In the genomic region with DNA sequence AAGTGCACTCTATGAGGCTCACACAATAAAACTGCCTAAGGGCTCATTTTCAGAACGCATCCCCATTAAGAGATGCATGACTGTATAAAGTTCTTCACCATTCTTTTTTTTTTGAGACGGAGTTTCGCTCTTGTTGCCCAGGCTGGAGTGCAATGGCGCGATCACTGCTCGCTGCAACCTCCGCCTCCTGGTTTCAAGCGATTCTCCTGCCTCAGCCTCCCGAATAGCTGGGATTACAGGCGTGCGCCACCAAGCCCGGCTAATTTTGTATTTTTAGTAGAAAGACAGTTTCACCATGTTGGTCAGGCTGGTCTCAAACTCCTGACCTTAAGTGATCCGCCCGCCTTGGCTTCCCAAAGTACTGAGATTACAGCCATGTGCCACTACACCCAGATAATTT, we compare ENCODE assay signal across 7 cellular contexts. TPM values are rescaled to one million over a fixed set of nuclear protein-coding genes. Genes with fewer than 3 reads are reported as not detected.
DNase-seq lines count a peak whose midpoint lies in the region; ATAC-seq, FAIRE-seq and TF ChIP-seq lines count a peak whose summit lies in the region.
"Not testable (repeated sequence)": the region's sequence is repeated elsewhere in the genome, so short reads cannot be mapped to it uniquely, and the experiment has no call there.

No MANE protein-coding gene starts in this region.

- H3K4me3 ChIP-seq in Karpas-422 (ENCODE audit: low read length): peak overlapping the region; percentile 77
- not testable (repeated sequence) for H3K4me3 ChIP-seq in effector memory CD4-positive, alpha-beta T cell (ENCODE audit: insufficient read depth, low read depth, low read length, poor library complexity, severe bottlenecking)
- peak overlapping the region in 2 of 3 experiments; percentile 86 to 99; a peak in 3 of 6 replicates for H3K4me3 ChIP-seq in HepG2 (replicated peaks in 1 of 3; ENCODE audit: insufficient read depth in 1 of 3, low read depth in 2 of 3, low read length in 3 of 3)

- H3K27me3 Mint-ChIP-seq in Calu3 (ENCODE audit: unreplicated experiment); T-helper 17 cell; activated naive CD4-positive, alpha-beta T cell treated with anti-CD3 and anti-CD28 coated beads for 36 hours (ENCODE audit: low read depth); osteocyte (ENCODE audit: unreplicated experiment): not testable (repeated sequence)

- in situ Hi-C loops in HepG2 (cut with HindIII; ENCODE audit: extremely low pct_ligation_motif_present, low pct_unique_long_range_greater_than_20kb): not testable (repeated sequence)

- H4K20me1 ChIP-seq in Karpas-422 (ENCODE audit: insufficient read depth, low read depth, low read length); HepG2 (ENCODE audit: insufficient read depth, low read length): not testable (repeated sequence)

- H3K27ac Mint-ChIP-seq in Calu3 (ENCODE audit: unreplicated experiment): peak overlapping the region; percentile 88
- H3K27ac Mint-ChIP-seq in T-helper 17 cell: peak overlapping the region; percentile 97
- peak overlapping the region; percentile 98 for H3K27ac Mint-ChIP-seq in activated naive CD4-positive, alpha-beta T cell treated with anti-CD3 and anti-CD28 coated beads for 36 hours
- H3K27ac Mint-ChIP-seq in osteocyte (ENCODE audit: unreplicated experiment): peak overlapping the region; percentile 70

- H3K79me2 ChIP-seq in Karpas-422 (ENCODE audit: low read length) (peaks cover 22% of the 10 kb centered on the region), HepG2 (ENCODE audit: insufficient read depth, low read length) (peaks cover 18% of the 10 kb centered on the region)

- 96% methylated on average over 14 of the region's 14 CpGs for WGBS in HepG2 (ENCODE audit: low lambda C conversion rate)

- not testable (repeated sequence) for H3K9me2 ChIP-seq in Karpas-422 (replicated peaks; ENCODE audit: insufficient read depth, low read length)

- not testable (repeated sequence) for H2AFZ ChIP-seq in Karpas-422 (ENCODE audit: low read length); HepG2 (ENCODE audit: low read length)

- not testable (repeated sequence) for H3K27me3 ChIP-seq in Karpas-422 (ENCODE audit: low read length); effector memory CD4-positive, alpha-beta T cell (replicated peaks; ENCODE audit: control insufficient read depth, insufficient read depth, low read length, poor library complexity, severe bottlenecking); HepG2 (ENCODE audit: control insufficient read depth in 1 of 2, insufficient read depth in 2 of 2, low read length in 2 of 2)

- not testable (repeated sequence) for H3K9me3 ChIP-seq in Karpas-422 (ENCODE audit: low read length); T-helper 17 cell (ENCODE audit: control insufficient read depth, low read length, poor library complexity, severe bottlenecking); effector memory CD4-positive, alpha-beta T cell (ENCODE audit: control insufficient read depth, low read length); HepG2 (ENCODE audit: low read length)

- peak overlapping the region; percentile 76 for H3K4me2 ChIP-seq in Karpas-422 (ENCODE audit: low read depth, low read length, poor library complexity, severe bottlenecking)
- peak overlapping the region; percentile 87 for H3K4me2 ChIP-seq in HepG2 (ENCODE audit: low read depth, low read length)

- not testable (repeated sequence) for H3K36me3 ChIP-seq in Karpas-422 (ENCODE audit: insufficient read depth, low read length); effector memory CD4-positive, alpha-beta T cell (ENCODE audit: control insufficient read depth, insufficient read depth, low read length); HepG2 (replicated peaks in 1 of 2; ENCODE audit: control insufficient read depth in 1 of 2, insufficient read depth in 2 of 2, low read length in 2 of 2)

- H3K4me1 Mint-ChIP-seq in Calu3 (ENCODE audit: low read depth, unreplicated experiment): peaks cover 13% of the 10 kb centered on the region
- H3K4me1 Mint-ChIP-seq in T-helper 17 cell: peaks cover 20% of the 10 kb centered on the region
- H3K4me1 Mint-ChIP-seq in activated naive CD4-positive, alpha-beta T cell treated with anti-CD3 and anti-CD28 coated beads for 36 hours (ENCODE audit: low read depth): peaks cover 16% of the 10 kb centered on the region
- peaks cover 17% of the 10 kb centered on the region for H3K4me1 Mint-ChIP-seq in osteocyte (ENCODE audit: unreplicated experiment)

- FAIRE-seq in HepG2 (lab: Jason Lieb, UNC): not testable (repeated sequence)

- CTCF ChIA-PET in Calu3 (lab: Charles Lee): not testable (repeated sequence)
- CTCF ChIA-PET in activated naive CD4-positive, alpha-beta T cell treated with anti-CD3 and anti-CD28 coated beads for 36 hours (lab: Charles Lee): interaction anchor here (0.7 kb wide), 1 partner anchor 8 kb away, joined by 3 read pairs; no protein-coding TSS in a partner anchor
- CTCF ChIA-PET in HepG2 (lab: Yijun Ruan, JAX; ENCODE audit: low intra/inter-chr PET ratio, low total read pairs): interaction anchor here (1.0 kb wide), 1 partner anchor 19 kb away, joined by 5 read pairs; no protein-coding TSS in a partner anchor

- BruUV-seq in Calu3 (replicated peaks; lab: Mats Ljungman, UMichigan); HepG2 (replicated peaks; lab: Mats Ljungman, UMichigan): not testable (repeated sequence)

- H3K4me1 ChIP-seq in Karpas-422 (ENCODE audit: low read length) (peaks cover 21% of the 10 kb centered on the region), HepG2 (ENCODE audit: insufficient read depth, low read length) (peaks cover 30% of the 10 kb centered on the region)
- H3K4me1 ChIP-seq in effector memory CD4-positive, alpha-beta T cell (ENCODE audit: control insufficient read depth, insufficient read depth, low read length, poor library complexity, severe bottlenecking): peaks cover 20% of the 10 kb centered on the region

- not testable (repeated sequence) for H3K27ac ChIP-seq in Karpas-422 (ENCODE audit: low read length); HepG2 (ENCODE audit: extremely low read length, insufficient read depth, low read length)
- peak overlapping the region; percentile 8 for H3K27ac ChIP-seq in effector memory CD4-positive, alpha-beta T cell (ENCODE audit: insufficient read depth, low read length, poor library complexity, severe bottlenecking)

- H3K9ac ChIP-seq in Karpas-422 (ENCODE audit: low read length): peak overlapping the region; percentile 100
- H3K9ac ChIP-seq in HepG2 (ENCODE audit: insufficient read depth, low read depth, low read length): peak overlapping the region; percentile 99; the same call in 1 of the 2 replicates

- H3K9me3 Mint-ChIP-seq in Calu3 (ENCODE audit: low read depth, unreplicated experiment); activated naive CD4-positive, alpha-beta T cell treated with anti-CD3 and anti-CD28 coated beads for 36 hours; osteocyte (ENCODE audit: unreplicated experiment): not testable (repeated sequence)

- not testable (repeated sequence) for TF ChIP-seq CTCF in Calu3 (IDR thresholded peaks at IDR 0.05; ENCODE audit: unreplicated experiment); HepG2 (CRISPR knock-in tag; IDR thresholded peaks at IDR 0.05); osteocyte (IDR thresholded peaks at IDR 0.05)

- peaks cover 44% of the 10 kb centered on the region for H3K36me3 Mint-ChIP-seq in Calu3 (ENCODE audit: insufficient read depth, unreplicated experiment)
- H3K36me3 Mint-ChIP-seq in T-helper 17 cell (ENCODE audit: low read depth): not testable (repeated sequence)
- peaks cover 14% of the 10 kb centered on the region for H3K36me3 Mint-ChIP-seq in activated naive CD4-positive, alpha-beta T cell treated with anti-CD3 and anti-CD28 coated beads for 36 hours (ENCODE audit: low read depth)
- H3K36me3 Mint-ChIP-seq in osteocyte (ENCODE audit: unreplicated experiment): peaks cover 11% of the 10 kb centered on the region

- peak overlapping the region; percentile 99 for H3K4me3 Mint-ChIP-seq in Calu3 (ENCODE audit: low read depth, unreplicated experiment)
- H3K4me3 Mint-ChIP-seq in T-helper 17 cell: peak overlapping the region; percentile 98
- H3K4me3 Mint-ChIP-seq in activated naive CD4-positive, alpha-beta T cell treated with anti-CD3 and anti-CD28 coated beads for 36 hours: peak overlapping the region; percentile 99
- H3K4me3 Mint-ChIP-seq in osteocyte (ENCODE audit: unreplicated experiment): not testable (repeated sequence)

- POLR2A ChIA-PET in HepG2 (lab: Yijun Ruan, JAX): interaction anchor here (2.4 to 4.3 kb wide), 3 partner anchors 41 to 412 kb away, joined by 6 to 72 read pairs (median 14); a partner anchor contains a TSS

- TF ChIP-seq EP300 in HepG2 (IDR thresholded peaks at IDR 0.05; ENCODE audit: low read depth in 2 of 2, low read length in 2 of 2); HepG2 (CRISPR knock-in tag; IDR thresholded peaks at IDR 0.05; ENCODE audit: borderline replicate concordance): not testable (repeated sequence)

- TF ChIP-seq RAD21 in HepG2 (CRISPR knock-in tag; IDR thresholded peaks at IDR 0.05): not testable (repeated sequence)

- not testable (repeated sequence) for ATAC-seq in T-helper 17 cell, HepG2

- not testable (repeated sequence) for DNase-seq in Calu3; Karpas-422; T-helper 17 cell; activated naive CD4-positive, alpha-beta T cell treated with anti-CD3 and anti-CD28 coated beads for 36 hours; effector memory CD4-positive, alpha-beta T cell; HepG2 (ENCODE audit: low spot score); osteocyte (ENCODE audit: extremely low spot score, unreplicated experiment)

- TF ChIP-seq POLR2A in HepG2 (IDR thresholded peaks at IDR 0.05; ENCODE audit: insufficient read depth in 1 of 2, low read depth in 2 of 2, low read length in 2 of 2): not testable (repeated sequence)

- intact Hi-C loops in Calu3 (cut with micrococcal nuclease; ENCODE audit: unreplicated experiment); HepG2 (cut with micrococcal nuclease; ENCODE audit: unreplicated experiment): not testable (repeated sequence)
- intact Hi-C loops in activated naive CD4-positive, alpha-beta T cell treated with anti-CD3 and anti-CD28 coated beads for 36 hours (cut with micrococcal nuclease): loop anchor here (5.0 kb wide), 5 partner anchors 255 to 1575 kb away; a partner anchor contains a TSS

RNA-seq across cellular contexts. Expression of a gene that starts 2.2 kb away (rescaled TPM):
- 83.5 and 88.6 TPM in 2 replicates for total RNA-seq in Calu3 (2022)
- total RNA-seq in Karpas-422 (2014; rRNA removed; shearing (Covaris generic); ENCODE audit: low replicate concordance): 75.9 and 123 TPM in 2 replicates
- total RNA-seq in T-helper 17 cell: 10 to 100 TPM; 54.6 to 60.7 TPM
- total RNA-seq in activated naive CD4-positive, alpha-beta T cell treated with anti-CD3 and anti-CD28 coated beads for 36 hours: 10 to 100 TPM; 41.9 to 43.1 TPM
- total RNA-seq in HepG2 (2016; rRNA removed; fragmentation: Illumina TruSeq; extraction: Trizol): 86.3 and 109 TPM in 2 replicates
- total RNA-seq in HepG2 (2016; cell fraction: cytosol; rRNA removed; fragmentation: Illumina TruSeq; extraction: Trizol; ENCODE audit: low read depth): 35.8 and 45.6 TPM in 2 replicates
- 84.6 and 104 TPM in 2 replicates for total RNA-seq in HepG2 (2016; cell fraction: insoluble cytoplasmic fraction; rRNA removed; fragmentation: Illumina TruSeq; extraction: Trizol)
- total RNA-seq in HepG2 (2016; cell fraction: membrane; rRNA removed; fragmentation: Illumina TruSeq; extraction: Trizol): 37.7 and 45.1 TPM in 2 replicates
- total RNA-seq in HepG2 (2016; cell fraction: nucleus; rRNA removed; fragmentation: Illumina TruSeq; extraction: Trizol): 33.5 and 37.6 TPM in 2 replicates
- polyA plus RNA-seq in HepG2 (2011; rRNA removed): 19.3 and 25.5 TPM in 2 replicates
- 23.9 and 54.3 TPM in 2 replicates for polyA plus RNA-seq in HepG2 (2011; cell fraction: cytosol; rRNA removed)
- 51.9 and 57.0 TPM in 2 replicates for polyA plus RNA-seq in HepG2 (2011; cell fraction: nucleus; rRNA removed)
- polyA plus RNA-seq in HepG2 (2012): 21.2 and 23.7 TPM in 2 replicates
- 35.0 and 35.6 TPM in 2 replicates for polyA plus RNA-seq in HepG2 (2016; cell fraction: cytosol; fragmentation: Illumina TruSeq; extraction: Trizol; ENCODE audit: low read depth)
- 80.7 and 95.3 TPM in 2 replicates for polyA plus RNA-seq in HepG2 (2016; cell fraction: insoluble cytoplasmic fraction; fragmentation: Illumina TruSeq; extraction: Trizol; ENCODE audit: low read depth)
- polyA plus RNA-seq in HepG2 (2016; cell fraction: membrane; fragmentation: Illumina TruSeq; extraction: Trizol; ENCODE audit: low read depth): 26.0 and 27.7 TPM in 2 replicates
- polyA plus RNA-seq in HepG2 (2016; cell fraction: nucleus; fragmentation: Illumina TruSeq; extraction: Trizol; ENCODE audit: insufficient read depth, low read depth): 59.0 and 66.7 TPM in 2 replicates
- polyA minus RNA-seq in HepG2 (2011; rRNA and poly(A)+ RNA removed; ENCODE audit: low replicate concordance): 4.2 and 28.6 TPM in 2 replicates
- 37.4 and 37.9 TPM in 2 replicates for polyA minus RNA-seq in HepG2 (2011; cell fraction: cytosol; rRNA and poly(A)+ RNA removed)
- polyA minus RNA-seq in HepG2 (2011; cell fraction: nucleus; rRNA and poly(A)+ RNA removed): 10.8 and 19.3 TPM in 2 replicates
- total RNA-seq in osteocyte: 80.2 and 81.4 TPM in 2 replicates

RNA-seq across cellular contexts. Expression of a gene that starts 16.3 kb away (rescaled TPM):
- total RNA-seq in Calu3 (2022): 5.0 and 5.6 TPM in 2 replicates
- total RNA-seq in Karpas-422 (2014; rRNA removed; shearing (Covaris generic); ENCODE audit: low replicate concordance): 8.4 and 10.4 TPM in 2 replicates
- 10 to 100 TPM; 11.7 to 16.6 TPM for total RNA-seq in T-helper 17 cell
- 1 to 10 TPM; 4.8 to 5.3 TPM for total RNA-seq in activated naive CD4-positive, alpha-beta T cell treated with anti-CD3 and anti-CD28 coated beads for 36 hours
- 12.4 and 13.8 TPM in 2 replicates for total RNA-seq in HepG2 (2016; rRNA removed; fragmentation: Illumina TruSeq; extraction: Trizol)
- total RNA-seq in HepG2 (2016; cell fraction: cytosol; rRNA removed; fragmentation: Illumina TruSeq; extraction: Trizol; ENCODE audit: low read depth): 12.1 and 21.0 TPM in 2 replicates
- 12.3 and 13.6 TPM in 2 replicates for total RNA-seq in HepG2 (2016; cell fraction: insoluble cytoplasmic fraction; rRNA removed; fragmentation: Illumina TruSeq; extraction: Trizol)
- total RNA-seq in HepG2 (2016; cell fraction: membrane; rRNA removed; fragmentation: Illumina TruSeq; extraction: Trizol): 17.3 and 23.9 TPM in 2 replicates
- total RNA-seq in HepG2 (2016; cell fraction: nucleus; rRNA removed; fragmentation: Illumina TruSeq; extraction: Trizol): 10.0 and 11.4 TPM in 2 replicates
- polyA plus RNA-seq in HepG2 (2011; rRNA removed): 22.8 and 23.4 TPM in 2 replicates
- polyA plus RNA-seq in HepG2 (2011; cell fraction: cytosol; rRNA removed): 21.1 and 24.5 TPM in 2 replicates
- polyA plus RNA-seq in HepG2 (2011; cell fraction: nucleus; rRNA removed): 18.7 and 23.9 TPM in 2 replicates
- 12.3 and 14.5 TPM in 2 replicates for polyA plus RNA-seq in HepG2 (2012)
- 19.5 and 24.0 TPM in 2 replicates for polyA plus RNA-seq in HepG2 (2016; cell fraction: cytosol; fragmentation: Illumina TruSeq; extraction: Trizol; ENCODE audit: low read depth)
- 15.6 and 19.5 TPM in 2 replicates for polyA plus RNA-seq in HepG2 (2016; cell fraction: insoluble cytoplasmic fraction; fragmentation: Illumina TruSeq; extraction: Trizol; ENCODE audit: low read depth)
- polyA plus RNA-seq in HepG2 (2016; cell fraction: membrane; fragmentation: Illumina TruSeq; extraction: Trizol; ENCODE audit: low read depth): 18.5 and 22.3 TPM in 2 replicates
- 16.4 and 20.6 TPM in 2 replicates for polyA plus RNA-seq in HepG2 (2016; cell fraction: nucleus; fragmentation: Illumina TruSeq; extraction: Trizol; ENCODE audit: insufficient read depth, low read depth)
- polyA minus RNA-seq in HepG2 (2011; rRNA and poly(A)+ RNA removed; ENCODE audit: low replicate concordance): 2.0 and 5.3 TPM in 2 replicates
- 4.2 and 5.2 TPM in 2 replicates for polyA minus RNA-seq in HepG2 (2011; cell fraction: cytosol; rRNA and poly(A)+ RNA removed)
- polyA minus RNA-seq in HepG2 (2011; cell fraction: nucleus; rRNA and poly(A)+ RNA removed): 7.7 and 8.5 TPM in 2 replicates
- total RNA-seq in osteocyte: 3.8 and 4.6 TPM in 2 replicates
